13 cellular contexts compared by ENCODE assay signal in the genomic region with DNA sequence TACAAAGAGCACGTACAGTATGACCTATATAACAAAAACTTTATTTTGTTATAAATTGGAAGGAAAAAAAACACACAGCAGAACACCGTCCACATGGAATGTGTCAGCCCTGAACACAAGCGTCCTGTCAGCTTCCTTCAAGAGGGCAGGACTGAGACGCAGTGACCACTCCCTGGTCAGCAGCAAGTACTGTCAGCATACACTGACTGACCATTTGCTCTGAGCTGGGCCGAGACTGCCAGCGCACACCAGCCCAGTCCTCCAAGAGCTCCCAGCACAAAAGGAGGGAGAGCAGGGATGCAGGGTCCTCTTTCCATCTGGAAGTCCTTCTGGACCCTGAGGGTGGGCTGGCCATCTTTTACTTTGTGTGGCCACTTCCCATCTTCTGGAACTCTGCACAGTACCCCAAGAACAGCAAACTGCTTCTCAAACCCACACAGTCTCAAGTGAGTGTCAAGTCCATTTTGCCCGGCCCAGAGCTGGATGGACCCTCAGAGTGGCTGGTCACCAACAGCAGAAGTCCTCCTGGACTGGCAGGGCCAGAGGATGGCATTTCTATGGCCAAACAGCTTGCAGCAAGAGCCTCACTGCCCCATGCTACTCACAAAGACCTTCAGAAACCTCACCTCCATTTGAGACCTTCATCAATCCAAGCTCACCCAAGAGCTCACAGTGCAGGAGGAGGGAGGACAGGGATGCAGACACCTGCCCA. TPM values are rescaled to one million over a fixed set of nuclear protein-coding genes. Genes with fewer than 3 reads are reported as not detected.
DNase-seq lines count a peak whose midpoint lies in the region; ATAC-seq and TF ChIP-seq lines count a peak whose summit lies in the region.
"Had no signal": no experiment of that assay in that cellular context is flagged by ENCODE, and none has a peak within 500 bp of the region (broad histone marks: within the 10 kb centered on the region; RNA-seq: fewer than 3 reads in every experiment).

No MANE protein-coding gene starts in this region.

- TF ChIP-seq POLR2A in Peyer's patch (IDR thresholded peaks at IDR 0.05) = no peak
- TF ChIP-seq POLR2A in ovary (IDR thresholded peaks at IDR 0.05) = no peak

- peak overlapping the region; percentile 96 for H3K27ac Mint-ChIP-seq in activated T-cell treated with anti-CD3 and anti-CD28 coated beads, Interleukin-2, amount 50 U/mL, for 24 hours
- H3K27ac Mint-ChIP-seq in stimulated activated effector memory CD8-positive, alpha-beta T cell treated with anti-CD3 and anti-CD28 coated beads, Interleukin-12 subunit alpha, Interleukin-12 subunit beta, amount 100 ng/mL, for 72 hours = peak overlapping the region; percentile 90

- no peak for DNase-seq in activated T-cell treated with anti-CD3 and anti-CD28 coated beads, Interleukin-2, amount 50 U/mL, for 24 hours
- DNase-seq in activated T-cell treated with anti-CD3 and anti-CD28 coated beads, Interleukin-2, amount 50 U/mL, for 48 hours = no peak
- DNase-seq in Peyer's patch (no peak), colonic mucosa (no peak), ovary (no peak), A673 (ENCODE audit: low spot score) (no peak), substantia nigra (lab: John Stamatoyannopoulos, UW) (no peak)
- no peak for DNase-seq in stimulated activated effector memory CD8-positive, alpha-beta T cell treated with anti-CD3 and anti-CD28 coated beads, Interleukin-12 subunit alpha, Interleukin-12 subunit beta, amount 100 ng/mL, for 72 hours (ENCODE audit: low spot score in 2 of 2)
- DNase-seq: anterior cingulate cortex, DMS153, mammary epithelial cell, occipital lobe, trophoblast cell had no signal

- H3K4me1 ChIP-seq in Peyer's patch (peaks cover 0 to 35% (median 21%) of the 10 kb centered on the region in 4 donors), colonic mucosa (peaks cover 20% of the 10 kb centered on the region), ovary (ENCODE audit: insufficient read depth) (peaks cover 4% of the 10 kb centered on the region), A673 (ENCODE audit: insufficient read depth, low read length, poor library complexity, severe bottlenecking) (peaks cover 11% of the 10 kb centered on the region)

- no peak overlapping the region for H3K9ac ChIP-seq in colonic mucosa (ENCODE audit: low read depth in 2 of 2, low read length in 2 of 2)

- no peak for ATAC-seq in stimulated activated effector memory CD8-positive, alpha-beta T cell treated with anti-CD3 and anti-CD28 coated beads, Interleukin-12 subunit alpha, Interleukin-12 subunit beta, amount 100 ng/mL, for 72 hours

- POLR2A ChIA-PET in A673 (lab: Charles Lee; ENCODE audit: low non-redundant PET) = no interaction called here

- peak overlapping the region; percentile 19 to 60 (median 53) for H3K27ac ChIP-seq in Peyer's patch
- peak overlapping the region; percentile 12 for H3K27ac ChIP-seq in colonic mucosa
- no peak overlapping the region for H3K27ac ChIP-seq in ovary
- H3K27ac ChIP-seq in A673 (ENCODE audit: low read depth, low read length, poor library complexity, severe bottlenecking) = no peak overlapping the region
- H3K27ac ChIP-seq in substantia nigra (ENCODE audit: low read depth, low read length, poor library complexity, severe bottlenecking) = no peak overlapping the region

- H3K27me3 ChIP-seq in Peyer's patch = no peaks in the 10 kb centered on the region
- H3K27me3 ChIP-seq in colonic mucosa = no peaks in the 10 kb centered on the region
- H3K27me3 ChIP-seq in ovary = no peaks in the 10 kb centered on the region
- no peaks in the 10 kb centered on the region for H3K27me3 ChIP-seq in A673 (replicated peaks; ENCODE audit: insufficient read depth, low read depth, low read length, poor library complexity)

- no TSS peak for BruUV-seq in A673 (replicated peaks; lab: Mats Ljungman, UMichigan)

- H3K9me3 Mint-ChIP-seq in activated T-cell treated with anti-CD3 and anti-CD28 coated beads, Interleukin-2, amount 50 U/mL, for 24 hours = no peaks in the 10 kb centered on the region
- H3K9me3 Mint-ChIP-seq in stimulated activated effector memory CD8-positive, alpha-beta T cell treated with anti-CD3 and anti-CD28 coated beads, Interleukin-12 subunit alpha, Interleukin-12 subunit beta, amount 100 ng/mL, for 72 hours = no peaks in the 10 kb centered on the region

- peaks cover 95% of the 10 kb centered on the region for H3K4me1 Mint-ChIP-seq in activated T-cell treated with anti-CD3 and anti-CD28 coated beads, Interleukin-2, amount 50 U/mL, for 24 hours (ENCODE audit: low read depth)
- H3K4me1 Mint-ChIP-seq in stimulated activated effector memory CD8-positive, alpha-beta T cell treated with anti-CD3 and anti-CD28 coated beads, Interleukin-12 subunit alpha, Interleukin-12 subunit beta, amount 100 ng/mL, for 72 hours = peaks cover 86% of the 10 kb centered on the region

- H3K4me3 Mint-ChIP-seq in activated T-cell treated with anti-CD3 and anti-CD28 coated beads, Interleukin-2, amount 50 U/mL, for 24 hours = peak overlapping the region; percentile 67
- H3K4me3 Mint-ChIP-seq in stimulated activated effector memory CD8-positive, alpha-beta T cell treated with anti-CD3 and anti-CD28 coated beads, Interleukin-12 subunit alpha, Interleukin-12 subunit beta, amount 100 ng/mL, for 72 hours = peak overlapping the region; percentile 76

- H3K27me3 Mint-ChIP-seq in activated T-cell treated with anti-CD3 and anti-CD28 coated beads, Interleukin-2, amount 50 U/mL, for 24 hours = no peaks in the 10 kb centered on the region

- TF ChIP-seq CTCF in Peyer's patch (IDR thresholded peaks at IDR 0.05) (no peak), colonic mucosa (IDR thresholded peaks at IDR 0.05) (no peak), ovary (IDR thresholded peaks at IDR 0.05) (no peak), A673 (conservative IDR thresholded peaks at IDR 0.05; ENCODE audit: low read depth, low read length) (no peak)

- no peak for TF ChIP-seq EP300 in ovary (IDR thresholded peaks at IDR 0.05)

- peaks cover 0 to 10% (median 0%) of the 10 kb centered on the region in 3 donors for H3K36me3 ChIP-seq in Peyer's patch
- H3K36me3 ChIP-seq in colonic mucosa = no peaks in the 10 kb centered on the region
- H3K36me3 ChIP-seq in ovary = no peaks in the 10 kb centered on the region
- H3K36me3 ChIP-seq in A673 (ENCODE audit: insufficient read depth, low read length, poor library complexity, severe bottlenecking) = peaks cover 8% of the 10 kb centered on the region

- H3K36me3 Mint-ChIP-seq in activated T-cell treated with anti-CD3 and anti-CD28 coated beads, Interleukin-2, amount 50 U/mL, for 24 hours (ENCODE audit: low read depth) = peaks cover 67% of the 10 kb centered on the region
- H3K36me3 Mint-ChIP-seq in stimulated activated effector memory CD8-positive, alpha-beta T cell treated with anti-CD3 and anti-CD28 coated beads, Interleukin-12 subunit alpha, Interleukin-12 subunit beta, amount 100 ng/mL, for 72 hours = peaks cover 79% of the 10 kb centered on the region

- H3K9me3 ChIP-seq in Peyer's patch = no peaks in the 10 kb centered on the region
- H3K9me3 ChIP-seq in colonic mucosa = no peaks in the 10 kb centered on the region
- H3K9me3 ChIP-seq in ovary = no peaks in the 10 kb centered on the region
- H3K9me3 ChIP-seq in A673 (ENCODE audit: low read depth, low read length, poor library complexity, severe bottlenecking) = no peaks in the 10 kb centered on the region

- H3K4me3 ChIP-seq in Peyer's patch (no peak overlapping the region), colonic mucosa (no peak overlapping the region), ovary (no peak overlapping the region), A673 (ENCODE audit: low read depth, low read length, poor library complexity, severe bottlenecking) (no peak overlapping the region)

- WGBS in ovary, 3 donors = 58 to 65% (median 60%) methylated on average over 7 of the region's 7 CpGs

- CTCF ChIA-PET in A673 (lab: Charles Lee) = no interaction called here

- intact Hi-C loops in colonic mucosa (cut with DNase I) (no loop called here), ovary (cut with DNase I) (no loop called here), A673 (cut with micrococcal nuclease; ENCODE audit: unreplicated experiment) (no loop called here)

RNA-seq across cellular contexts. Expression of a gene that starts 11.7 kb away (rescaled TPM):
- total RNA-seq in Peyer's patch = 100 to 1,000 TPM in 1 of 4 donors, 10 to 100 TPM in 3; 18.9 to 189 (median 77.2) TPM
- total RNA-seq in colonic mucosa = 10 to 100 TPM; 45.6 to 48.0 TPM
- 10 to 100 TPM in 1 of 7 donors, 1 to 10 TPM in 6; 2.0 to 17.7 (median 5.1) TPM for total RNA-seq in ovary
- polyA plus RNA-seq in ovary = 1 to 10 TPM; 2.3 to 3.1 TPM
- total RNA-seq in A673 (2021) = 36.8 and 49.1 TPM in 2 replicates

Comparison
In these comparisons a context has a peak if more than half of its experiments do, and no peak if none do; other contexts are left out.
1. H3K27ac ChIP-seq: peak in Peyer's patch (4 of 4) and colonic mucosa (single experiment); none in ovary (0 of 2), A673 (single experiment) and substantia nigra (single experiment).